ENCODE assay signal across 12 cellular contexts in the genomic region with DNA sequence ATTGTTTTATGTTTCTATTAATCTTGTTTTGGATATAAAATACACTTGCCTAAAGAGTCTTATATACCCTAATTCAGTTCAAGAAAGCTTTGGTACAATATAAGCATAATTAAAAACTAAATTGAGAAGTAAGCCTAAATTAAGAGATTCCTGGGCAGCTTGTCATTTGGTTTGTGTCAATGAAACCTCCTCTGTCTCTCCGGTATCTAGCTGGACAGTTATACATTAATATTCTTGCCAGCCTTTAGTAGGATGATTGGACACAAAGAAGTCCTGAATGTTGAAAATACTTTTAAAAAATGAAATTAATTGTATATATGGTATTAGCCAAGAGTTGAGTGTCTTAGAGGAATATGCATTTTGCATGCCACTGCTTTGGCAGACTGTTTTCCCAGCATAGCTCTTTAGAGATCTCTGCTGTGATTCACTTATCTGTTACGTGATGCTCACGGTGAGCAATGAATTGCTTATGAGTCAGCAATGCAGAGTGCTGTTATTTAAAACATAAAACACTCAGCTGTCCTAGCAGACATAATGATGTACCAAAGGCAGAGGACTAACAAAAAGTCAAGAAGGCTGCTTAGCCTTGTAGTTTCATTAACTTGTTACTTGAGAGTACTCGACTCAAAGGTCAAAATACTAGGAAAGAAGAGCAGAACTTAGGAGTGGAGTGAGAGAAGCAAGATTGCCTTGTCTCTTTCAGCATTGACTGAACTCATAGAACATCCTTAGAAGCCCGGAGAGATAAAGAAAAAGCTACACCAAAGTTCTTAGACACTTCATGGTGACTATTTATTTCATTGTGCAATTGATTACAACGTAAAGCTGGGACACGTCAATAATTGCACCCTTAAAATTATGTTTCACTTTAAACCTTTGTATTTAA.
A peak's percentile ranks its signal among the peaks of the same experiment; 100 is the strongest.
DNase-seq lines count a peak whose midpoint lies in the region; ATAC-seq, FAIRE-seq and TF ChIP-seq lines count a peak whose summit lies in the region.
"Had no signal": no experiment of that assay in that cellular context is flagged by ENCODE, and none has a peak within 500 bp of the region (broad histone marks: within the 10 kb centered on the region; RNA-seq: fewer than 3 reads in every experiment).

No MANE protein-coding gene starts in this region.

- DNase-seq in A549 (ENCODE audit: low read depth in 1 of 2, low spot score in 1 of 2): peak; percentile 0 to 42
- DNase-seq in HK-2 (ENCODE audit: unreplicated experiment): peak; percentile 22
- peak; percentile 85 for DNase-seq in adipocyte (ENCODE audit: low read depth)
- peak; percentile 13 for DNase-seq in iPS-NIHi7 (ENCODE audit: extremely low spot score)
- no peak for DNase-seq in activated CD8-positive, alpha-beta memory T cell treated with anti-CD3 and anti-CD28 coated beads, Interleukin-2, amount 50 U/mL, for 4 hours
- DNase-seq in Calu3: no peak
- DNase-seq: MV-4-11 had no signal

- no peak overlapping the region for H3K4me3 Mint-ChIP-seq in Calu3 (ENCODE audit: low read depth, unreplicated experiment)

- CTCF ChIA-PET in A549 (lab: Yijun Ruan, JAX) (no interaction called here), Calu3 (lab: Charles Lee) (no interaction called here)

- H3K4me1 ChIP-seq in A549: no peaks in the 10 kb centered on the region
- H3K4me1 ChIP-seq in adipocyte (ENCODE audit: control insufficient read depth, insufficient read depth, low read length): no peaks in the 10 kb centered on the region
- H3K4me1 ChIP-seq: BLaER1 had no signal

- no peak overlapping the region for H3K9ac ChIP-seq in adipocyte (ENCODE audit: low read length)
- H3K9ac ChIP-seq: BLaER1 had no signal

- POLR2A ChIA-PET in A549 (lab: Yijun Ruan, JAX): no interaction called here

- TF ChIP-seq CTCF in A549 (IDR thresholded peaks at IDR 0.05): no peak
- no peak for TF ChIP-seq CTCF in Calu3 (IDR thresholded peaks at IDR 0.05; ENCODE audit: unreplicated experiment)

- no peaks in the 10 kb centered on the region for H3K27me3 ChIP-seq in adipocyte (replicated peaks; ENCODE audit: control insufficient read depth, insufficient read depth, low read length)
- H3K27me3 ChIP-seq: BLaER1, neutrophil had no signal

- H3K4me2 ChIP-seq in A549: peak overlapping the region; percentile 50
- H3K4me2 ChIP-seq: BLaER1 had no signal

- H3K27ac ChIP-seq in A549: peak overlapping the region in 1 of 2 experiments; percentile 47; a peak in 1 of 6 replicates
- H3K27ac ChIP-seq: BLaER1, neutrophil had no signal

- ATAC-seq in A549 (peak; percentile 91 to 94), HG02840 (IDR thresholded peaks at IDR 0.05; ENCODE audit: low FRiP score, unreplicated experiment) (no peak), HG03354 (IDR thresholded peaks at IDR 0.05; ENCODE audit: poor library complexity, severe bottlenecking, unreplicated experiment) (no peak)

- intact Hi-C loops in Calu3 (cut with micrococcal nuclease; ENCODE audit: unreplicated experiment): no loop called here

- no peak for TF ChIP-seq EP300 in A549 (IDR thresholded peaks at IDR 0.05)

- no peak for TF ChIP-seq RAD21 in A549 (conservative IDR thresholded peaks at IDR 0.05 in 1 of 2, IDR thresholded peaks at IDR 0.05 in 1 of 2)

- H3K4me1 Mint-ChIP-seq in Calu3 (ENCODE audit: low read depth, unreplicated experiment): no peaks in the 10 kb centered on the region

- H3K9me3 ChIP-seq in A549 (no peaks in the 10 kb centered on the region), adipocyte (ENCODE audit: control insufficient read depth, low read length) (no peaks in the 10 kb centered on the region)
- H3K9me3 ChIP-seq: BLaER1, neutrophil had no signal

- 3% methylated on average over 7 of the region's 7 CpGs for WGBS in A549 (ENCODE audit: missing lambda C conversion rate)

- no peak for TF ChIP-seq POLR2A in A549 (IDR thresholded peaks at IDR 0.05; ENCODE audit: low read length)

- no peaks in the 10 kb centered on the region for H3K36me3 ChIP-seq in adipocyte (ENCODE audit: control insufficient read depth, insufficient read depth, low read length, severe bottlenecking)
- H3K36me3 ChIP-seq: BLaER1, neutrophil had no signal

- BruUV-seq in Calu3 (replicated peaks; lab: Mats Ljungman, UMichigan): no TSS peak

- no peak for FAIRE-seq in A549 (lab: Jason Lieb, UNC)

- H3K36me3 Mint-ChIP-seq in Calu3 (ENCODE audit: insufficient read depth, unreplicated experiment): no peaks in the 10 kb centered on the region

- no peaks in the 10 kb centered on the region for H3K27me3 Mint-ChIP-seq in Calu3 (ENCODE audit: unreplicated experiment)

- no peak overlapping the region for H3K4me3 ChIP-seq in A549
- H3K4me3 ChIP-seq in adipocyte (ENCODE audit: low read length): no peak overlapping the region
- H3K4me3 ChIP-seq: BLaER1 had no signal

- H3K27ac Mint-ChIP-seq in Calu3 (ENCODE audit: unreplicated experiment): no peak overlapping the region
- H3K27ac Mint-ChIP-seq: activated T-helper 2 cell treated with anti-CD3 and anti-CD28 coated beads, Interferon-gamma antibody, Interleukin-2, Interleukin-4, amounts not matched to agents 10 μg/mL and 5 μg/mL and 100 μg/mL, durations not matched to agents 14 hours and 24 hours and 36 hours had no signal

- peaks cover 9% of the 10 kb centered on the region for H3K9me3 Mint-ChIP-seq in Calu3 (ENCODE audit: low read depth, unreplicated experiment)

TF ChIP-seq in A549, 52 proteins besides CTCF, POLR2A, EP300 and RAD21:
- no peak for TF ChIP-seq ZC3H11A (IDR thresholded peaks at IDR 0.05)
- TF ChIP-seq MYC (IDR thresholded peaks at IDR 0.05; ENCODE audit: borderline replicate concordance, low read length): no peak
- no peak for TF ChIP-seq BHLHE40 (IDR thresholded peaks at IDR 0.05; ENCODE audit: low read depth, low read length)
- TF ChIP-seq FOSB (CRISPR knock-in tag; IDR thresholded peaks at IDR 0.05): no peak
- no peak for TF ChIP-seq TP53 (CRISPR knock-in tag; IDR thresholded peaks at IDR 0.05)
- TF ChIP-seq MAFK (IDR thresholded peaks at IDR 0.05; ENCODE audit: partially characterized antibody): peak; percentile 5
- TF ChIP-seq SREBF2 (IDR thresholded peaks at IDR 0.05): no peak
- TF ChIP-seq, protein P1, sequence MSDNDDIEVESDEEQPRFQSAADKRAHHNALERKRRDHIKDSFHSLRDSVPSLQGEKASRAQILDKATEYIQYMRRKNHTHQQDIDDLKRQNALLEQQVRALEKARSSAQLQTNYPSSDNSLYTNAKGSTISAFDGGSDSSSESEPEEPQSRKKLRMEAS (IDR thresholded peaks at IDR 0.05): no peak
- TF ChIP-seq KDM5A (IDR thresholded peaks at IDR 0.05): no peak
- no peak for TF ChIP-seq HOXA7 (CRISPR knock-in tag; IDR thresholded peaks at IDR 0.05)
- no peak for TF ChIP-seq CHD2 (IDR thresholded peaks at IDR 0.05; ENCODE audit: low read length, partially characterized antibody)
- no peak for TF ChIP-seq HOXB5 (CRISPR knock-in tag; IDR thresholded peaks at IDR 0.05)
- TF ChIP-seq JUNB (IDR thresholded peaks at IDR 0.05): 0 out of 2 replicates have a peak, but pooled peaks have one; percentile 19
- no peak for TF ChIP-seq ZNF302 (CRISPR knock-in tag; IDR thresholded peaks at IDR 0.05)
- no peak for TF ChIP-seq FOSL2 (IDR thresholded peaks at IDR 0.05)
- TF ChIP-seq FOSL2 (CRISPR knock-in tag; IDR thresholded peaks at IDR 0.05): peak; percentile 41
- TF ChIP-seq, protein P2, sequence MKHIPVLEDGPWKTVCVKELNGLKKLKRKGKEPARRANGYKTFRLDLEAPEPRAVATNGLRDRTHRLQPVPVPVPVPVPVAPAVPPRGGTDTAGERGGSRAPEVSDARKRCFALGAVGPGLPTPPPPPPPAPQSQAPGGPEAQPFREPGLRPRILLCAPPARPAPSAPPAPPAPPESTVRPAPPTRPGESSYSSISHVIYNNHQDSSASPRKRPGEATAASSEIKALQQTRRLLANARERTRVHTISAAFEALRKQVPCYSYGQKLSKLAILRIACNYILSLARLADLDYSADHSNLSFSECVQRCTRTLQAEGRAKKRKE (CRISPR knock-in tag; IDR thresholded peaks at IDR 0.05; ENCODE audit: low read depth): no peak
- TF ChIP-seq RCOR1 (IDR thresholded peaks at IDR 0.05; ENCODE audit: low read depth, low read length): no peak
- TF ChIP-seq EHMT2 (IDR thresholded peaks at IDR 0.05; ENCODE audit: low read depth): no peak
- TF ChIP-seq, protein P3, sequence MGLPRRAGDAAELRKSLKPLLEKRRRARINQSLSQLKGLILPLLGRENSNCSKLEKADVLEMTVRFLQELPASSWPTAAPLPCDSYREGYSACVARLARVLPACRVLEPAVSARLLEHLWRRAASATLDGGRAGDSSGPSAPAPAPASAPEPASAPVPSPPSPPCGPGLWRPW (IDR thresholded peaks at IDR 0.05): no peak
- no peak for TF ChIP-seq HDAC2 (IDR thresholded peaks at IDR 0.05)
- TF ChIP-seq, protein P4, sequence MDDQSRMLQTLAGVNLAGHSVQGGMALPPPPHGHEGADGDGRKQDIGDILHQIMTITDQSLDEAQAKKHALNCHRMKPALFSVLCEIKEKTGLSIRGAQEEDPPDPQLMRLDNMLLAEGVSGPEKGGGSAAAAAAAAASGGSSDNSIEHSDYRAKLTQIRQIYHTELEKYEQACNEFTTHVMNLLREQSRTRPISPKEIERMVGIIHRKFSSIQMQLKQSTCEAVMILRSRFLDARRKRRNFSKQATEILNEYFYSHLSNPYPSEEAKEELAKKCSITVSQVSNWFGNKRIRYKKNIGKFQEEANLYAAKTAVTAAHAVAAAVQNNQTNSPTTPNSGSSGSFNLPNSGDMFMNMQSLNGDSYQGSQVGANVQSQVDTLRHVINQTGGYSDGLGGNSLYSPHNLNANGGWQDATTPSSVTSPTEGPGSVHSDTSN (IDR thresholded peaks at IDR 0.05): no peak
- TF ChIP-seq KDM1A (IDR thresholded peaks at IDR 0.05; ENCODE audit: low read depth): no peak
- TF ChIP-seq CBX2 (IDR thresholded peaks at IDR 0.05; ENCODE audit: borderline replicate concordance, low read depth): no peak

Comparison
In these comparisons a context has a peak if more than half of its experiments do, and no peak if none do; other contexts are left out.
1. ATAC-seq: peak in A549 (2 of 2); none in HG02840 (single experiment) and HG03354 (single experiment).
2. DNase-seq: peak in A549 (2 of 2), HK-2 (single experiment), adipocyte (single experiment) and iPS-NIHi7 (single experiment); none in activated CD8-positive, alpha-beta memory T cell treated with anti-CD3 and anti-CD28 coated beads, Interleukin-2, amount 50 U/mL, for 4 hours (single experiment) and Calu3 (single experiment).